Comparison of ENCODE assay signal across 17 cellular contexts in genomic region chr2:196979976-196980375, GRCh38. TPM values are rescaled to one million over a fixed set of nuclear protein-coding genes. Genes with fewer than 3 reads are reported as not detected.
DNase-seq lines count a peak whose midpoint lies in the region; ATAC-seq lines count a peak whose summit lies in the region.
"Had no signal": no experiment of that assay in that cellular context is flagged by ENCODE, and none has a peak within 500 bp of the region (broad histone marks: within the 10 kb centered on the region; RNA-seq: fewer than 3 reads in every experiment).

No MANE protein-coding gene starts in this region.

- H3K36me3 ChIP-seq in HAP-1 (replicated peaks) (no peaks in the 10 kb centered on the region), MG63 (no peaks in the 10 kb centered on the region)
- H3K36me3 ChIP-seq: BE2C had no signal

- H3K9me3 ChIP-seq in HAP-1 (no peaks in the 10 kb centered on the region), MG63 (no peaks in the 10 kb centered on the region)
- H3K9me3 ChIP-seq: BE2C had no signal

- in situ Hi-C loops in HAP-1 (cut with MboI; ENCODE audit: low sequenced_read_pairs) = no loop called here

- peaks cover 13% of the 10 kb centered on the region for H3K4me1 ChIP-seq in HAP-1
- H3K4me1 ChIP-seq: BE2C had no signal

- no peaks in the 10 kb centered on the region for H3K27me3 ChIP-seq in HAP-1 (ENCODE audit: low read depth)
- no peaks in the 10 kb centered on the region for H3K27me3 ChIP-seq in MG63
- H3K27me3 ChIP-seq: BE2C had no signal

- no peak for ATAC-seq in HG02884 (IDR thresholded peaks at IDR 0.05; ENCODE audit: unreplicated experiment)
- ATAC-seq: CD8-positive, alpha-beta T cell; HepG2 had no signal

- DNase-seq in DMS 273 treated with DMSO at 0.1 percent for 48 hours (lab: John Stamatoyannopoulos, UW) = peak; percentile 52
- peak; percentile 25 to 27 for DNase-seq in HAP-1 (ENCODE audit: low spot score in 2 of 2)
- peak; percentile 49 for DNase-seq in NCI-H446 treated with DMSO at 0.1 percent for 48 hours (lab: John Stamatoyannopoulos, UW)
- peak; percentile 59 for DNase-seq in cerebellar cortex (ENCODE audit: low spot score)
- DNase-seq in MG63 = no peak
- no peak for DNase-seq in NCI-H2107 treated with DMSO at 0.1 percent for 48 hours (lab: John Stamatoyannopoulos, UW; ENCODE audit: unreplicated experiment)
- DNase-seq: BE2C; CD8-positive, alpha-beta T cell; EL; HFFc6; NCI-H1930; NCI-H226; NK-92 treated with Interleukin-12 subunit alpha and Interleukin-12 subunit beta, amount 100 ng/mL, for 24 hours; OCI-M1; RPMI8226 had no signal

- no peak overlapping the region for H3K4me3 ChIP-seq in HAP-1
- H3K4me3 ChIP-seq in MG63 = no peak overlapping the region

RNA-seq across cellular contexts. Expression of gene PGAP1, which starts 53.5 kb away (rescaled TPM):
- 0.33 and 4.7 TPM in 2 replicates for total RNA-seq in MG63 (2014; rRNA removed; shearing (Covaris generic); ENCODE audit: low replicate concordance)

Comparison
In these comparisons a context has a peak if more than half of its experiments do, and no peak if none do; other contexts are left out.
1. DNase-seq: peak in DMS 273 treated with DMSO at 0.1 percent for 48 hours (single experiment), HAP-1 (2 of 2), NCI-H446 treated with DMSO at 0.1 percent for 48 hours (single experiment) and cerebellar cortex (single experiment); none in MG63 (single experiment) and NCI-H2107 treated with DMSO at 0.1 percent for 48 hours (single experiment).